ENCODE assay signal across 28 cellular contexts in the genomic region with DNA sequence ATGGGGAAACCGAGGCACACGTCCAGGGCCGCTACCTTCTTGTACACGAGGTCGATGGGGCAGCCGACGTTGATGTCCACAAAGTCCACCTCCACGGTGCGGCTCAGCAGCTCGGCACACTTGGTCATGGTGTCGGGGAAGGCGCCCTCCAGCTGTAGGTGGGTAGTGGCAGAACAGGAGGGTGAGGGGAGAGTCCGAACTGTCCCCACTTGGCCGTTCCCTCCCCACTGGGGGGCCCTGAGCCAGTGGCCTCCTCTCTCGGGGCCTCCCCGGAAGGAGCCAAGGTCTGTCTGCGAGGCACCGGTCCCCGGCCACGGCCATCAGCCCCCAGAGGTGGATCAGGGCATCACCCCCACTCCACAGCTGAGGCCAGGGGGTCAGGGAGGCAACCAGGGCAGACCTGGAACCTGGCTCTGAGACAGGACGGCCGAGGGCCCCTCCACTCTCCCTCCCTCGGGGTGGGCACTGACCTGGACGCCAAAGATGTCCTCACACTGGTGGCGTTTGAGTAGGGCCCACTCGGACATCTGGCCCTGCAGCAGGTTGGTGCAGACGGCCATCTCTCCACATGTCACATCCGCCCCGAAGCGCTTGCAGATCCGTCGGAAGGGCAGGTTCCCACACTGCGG. TPM values are rescaled to one million over a fixed set of nuclear protein-coding genes. Genes with fewer than 3 reads are reported as not detected.
DNase-seq lines count a peak whose midpoint lies in the region; ATAC-seq, FAIRE-seq and TF ChIP-seq lines count a peak whose summit lies in the region.
"Had no signal": no experiment of that assay in that cellular context is flagged by ENCODE, and none has a peak within 500 bp of the region (broad histone marks: within the 10 kb centered on the region; RNA-seq: fewer than 3 reads in every experiment).

No MANE protein-coding gene starts in this region.

- H4K20me1 ChIP-seq in GM12878 (ENCODE audit: control insufficient read depth, insufficient read depth) (no peaks in the 10 kb centered on the region), osteoblast (ENCODE audit: insufficient read depth, low read length) (peaks cover 9% of the 10 kb centered on the region)

- in situ Hi-C loops in GM12878 (cut with MboI): no loop called here

- H3K4me1 Mint-ChIP-seq in stimulated activated naive CD8-positive, alpha-beta T cell treated with anti-CD3 and anti-CD28 coated beads, Interleukin-15, Interleukin-2, amounts not matched to agents 100 ng/mL and 50 ng/mL, for 24 hours (ENCODE audit: low read depth): peaks cover 27% of the 10 kb centered on the region
- peaks cover 53% of the 10 kb centered on the region for H3K4me1 Mint-ChIP-seq in stimulated activated naive CD8-positive, alpha-beta T cell treated with anti-CD3 and anti-CD28 coated beads, Interleukin-15, amount 100 ng/mL, for 72 hours

- H3K4me2 ChIP-seq in GM12878 (ENCODE audit: control insufficient read depth, insufficient read depth): no peak overlapping the region
- H3K4me2 ChIP-seq in osteoblast (ENCODE audit: insufficient read depth, low read length): no peak overlapping the region

- no peak; the same call in 1 of the 2 replicates for TF ChIP-seq POLR2A in GM12878 (IDR thresholded peaks at IDR 0.05; ENCODE audit: low read depth, low read length)

- H3K36me3 Mint-ChIP-seq in stimulated activated naive CD8-positive, alpha-beta T cell treated with anti-CD3 and anti-CD28 coated beads, Interleukin-15, Interleukin-2, amounts not matched to agents 100 ng/mL and 50 ng/mL, for 24 hours (ENCODE audit: low read depth): peaks cover 44% of the 10 kb centered on the region

- SMC1A ChIA-PET in GM12878 (lab: Charles Lee; ENCODE audit: uncharacterized antibody, unreplicated experiment): no interaction called here

- POLR2A ChIA-PET in GM12878 (lab: Charles Lee): no interaction called here

- WGBS in GM12878 (ENCODE audit: insufficient coverage, insufficient replicate concordance, low lambda C conversion rate, missing lambda C conversion rate): 94% methylated on average over 33 of the region's 33 CpGs

- H3K27ac ChIP-seq in GM12878 (ENCODE audit: control insufficient read depth, insufficient read depth): no peak overlapping the region
- no peak overlapping the region for H3K27ac ChIP-seq in osteoblast (ENCODE audit: low read depth, low read length)

- H3K4me3 Mint-ChIP-seq in stimulated activated naive CD8-positive, alpha-beta T cell treated with anti-CD3 and anti-CD28 coated beads, Interleukin-15, Interleukin-2, amounts not matched to agents 100 ng/mL and 50 ng/mL, for 24 hours: peak overlapping the region; percentile 39
- H3K4me3 Mint-ChIP-seq in stimulated activated naive CD8-positive, alpha-beta T cell treated with anti-CD3 and anti-CD28 coated beads, Interleukin-15, amount 100 ng/mL, for 72 hours: no peak overlapping the region
- H3K4me3 Mint-ChIP-seq: CD8-positive, alpha-beta T cell had no signal

- H3K27me3 Mint-ChIP-seq in stimulated activated naive CD8-positive, alpha-beta T cell treated with anti-CD3 and anti-CD28 coated beads, Interleukin-15, Interleukin-2, amounts not matched to agents 100 ng/mL and 50 ng/mL, for 24 hours: no peaks in the 10 kb centered on the region
- no peaks in the 10 kb centered on the region for H3K27me3 Mint-ChIP-seq in stimulated activated naive CD8-positive, alpha-beta T cell treated with anti-CD3 and anti-CD28 coated beads, Interleukin-15, amount 100 ng/mL, for 72 hours

- H3K79me2 ChIP-seq in GM12878 (ENCODE audit: control insufficient read depth, insufficient read depth, low read length) (peaks cover 5% of the 10 kb centered on the region), osteoblast (ENCODE audit: insufficient read depth, low read length) (peaks cover 12% of the 10 kb centered on the region)

- FAIRE-seq in GM12878 (lab: Jason Lieb, UNC): no peak
- FAIRE-seq: G401.6, GM12891, GM19239, H54 had no signal

- TF ChIP-seq CTCF in GM12878 (IDR thresholded peaks at IDR 0.05 in 2 of 3, conservative IDR thresholded peaks at IDR 0.05 in 1 of 3; ENCODE audit: control insufficient read depth in 2 of 3, extremely low read depth in 1 of 3, insufficient read depth in 1 of 3, low read depth in 3 of 3, low read length in 3 of 3): no peak
- TF ChIP-seq CTCF in osteoblast (IDR thresholded peaks at IDR 0.05; ENCODE audit: extremely low read depth, low read depth, low read length): no peak
- TF ChIP-seq CTCF in GM10266 (IDR thresholded peaks at IDR 0.05; ENCODE audit: control insufficient read depth, insufficient read depth, low read depth, missing control alignments): no peak

- intact Hi-C loops in GM12878 (cut with micrococcal nuclease; ENCODE audit: unreplicated experiment): no loop called here

- DNase-seq in stimulated activated naive CD8-positive, alpha-beta T cell treated with anti-CD3 and anti-CD28 coated beads, Interleukin-15, amount 100 ng/mL, for 72 hours: no peak
- DNase-seq in GM12878 (ENCODE audit: low read depth, low spot score): no peak
- DNase-seq in osteoblast (ENCODE audit: insufficient read length, low spot score, missing footprints): peak; percentile 55
- no peak for DNase-seq in GM10266 (ENCODE audit: extremely low spot score)
- no peak for DNase-seq in retina
- DNase-seq in NCI-H2029 (lab: John Stamatoyannopoulos, UW): no peak
- DNase-seq: C1 segment of cervical spinal cord; Caco-2; CD8-positive, alpha-beta T cell; KBM-7; MV-4-11; NCI-H1105; NCI-H1436 treated with DMSO at 0.1 percent for 48 hours; NCI-H187 treated with DMSO at 0.1 percent for 48 hours; NCI-H526 treated with DMSO at 0.1 percent for 48 hours; RPMI8226; SHP77 had no signal

- CTCF ChIA-PET in GM12878 (lab: Yijun Ruan, JAX): no interaction called here

- no peak for TF ChIP-seq EP300 in GM12878 (IDR thresholded peaks at IDR 0.05; ENCODE audit: borderline replicate concordance in 1 of 2, control insufficient read depth in 1 of 2, low read depth in 2 of 2, low read length in 2 of 2)

- no peaks in the 10 kb centered on the region for H3K9me3 ChIP-seq in GM12878 (replicated peaks; ENCODE audit: control insufficient read depth, insufficient read depth, low read length)
- H3K9me3 ChIP-seq in osteoblast (ENCODE audit: low read depth, low read length): no peaks in the 10 kb centered on the region
- H3K9me3 ChIP-seq: Caco-2 had no signal

- no peak overlapping the region for H3K27ac Mint-ChIP-seq in stimulated activated naive CD8-positive, alpha-beta T cell treated with anti-CD3 and anti-CD28 coated beads, Interleukin-15, Interleukin-2, amounts not matched to agents 100 ng/mL and 50 ng/mL, for 24 hours
- peak overlapping the region in 1 of 2 donors; percentile 80 for H3K27ac Mint-ChIP-seq in stimulated activated naive CD8-positive, alpha-beta T cell treated with anti-CD3 and anti-CD28 coated beads, Interleukin-15, amount 100 ng/mL, for 72 hours
- H3K27ac Mint-ChIP-seq: CD8-positive, alpha-beta T cell had no signal

- H3K4me1 ChIP-seq in GM12878 (ENCODE audit: control insufficient read depth, insufficient read depth, low read length): peaks cover 3% of the 10 kb centered on the region; the same call in 1 of the 2 replicates
- H3K4me1 ChIP-seq in osteoblast (ENCODE audit: insufficient read depth, low read length): peaks cover 4% of the 10 kb centered on the region
- H3K4me1 ChIP-seq: Caco-2 had no signal

- H2AFZ ChIP-seq in GM12878 (ENCODE audit: control insufficient read depth, low read depth, low read length): no peak overlapping the region
- H2AFZ ChIP-seq in osteoblast (ENCODE audit: low read length): no peak overlapping the region

- no peak for TF ChIP-seq RAD21 in GM12878 (IDR thresholded peaks at IDR 0.05; ENCODE audit: insufficient read depth, low read depth, low read length)

- H3K4me3 ChIP-seq in GM12878 (no peak overlapping the region), osteoblast (ENCODE audit: insufficient read depth, low read length) (no peak overlapping the region)

- H3K36me3 ChIP-seq in GM12878 (ENCODE audit: control insufficient read depth in 2 of 2, insufficient read depth in 2 of 2, low read length in 1 of 2) (peaks cover 4 to 30% of the 10 kb centered on the region in 2 experiments; a peak in 3 of 4 replicates), osteoblast (ENCODE audit: insufficient read depth, low read length) (peaks cover 36% of the 10 kb centered on the region)

- no peak for ATAC-seq in stimulated activated naive CD8-positive, alpha-beta T cell treated with anti-CD3 and anti-CD28 coated beads, Interleukin-15, amount 100 ng/mL, for 72 hours
- no peak for ATAC-seq in GM12878
- ATAC-seq: CD8-positive, alpha-beta T cell had no signal

- no peak overlapping the region for H3K9ac ChIP-seq in GM12878 (ENCODE audit: control insufficient read depth, insufficient read depth, low read length)

- no peaks in the 10 kb centered on the region for H3K27me3 ChIP-seq in GM12878 (replicated peaks in 1 of 2; ENCODE audit: control insufficient read depth in 2 of 2, insufficient read depth in 2 of 2, low read length in 1 of 2)
- H3K27me3 ChIP-seq in osteoblast (ENCODE audit: insufficient read depth, low read length): no peaks in the 10 kb centered on the region

- no peaks in the 10 kb centered on the region for H3K9me3 Mint-ChIP-seq in stimulated activated naive CD8-positive, alpha-beta T cell treated with anti-CD3 and anti-CD28 coated beads, Interleukin-15, Interleukin-2, amounts not matched to agents 100 ng/mL and 50 ng/mL, for 24 hours
- H3K9me3 Mint-ChIP-seq in stimulated activated naive CD8-positive, alpha-beta T cell treated with anti-CD3 and anti-CD28 coated beads, Interleukin-15, amount 100 ng/mL, for 72 hours: no peaks in the 10 kb centered on the region
- H3K9me3 Mint-ChIP-seq: CD8-positive, alpha-beta T cell had no signal

- BruUV-seq in GM12878 (replicated peaks; lab: Mats Ljungman, UMichigan): no TSS peak

- RAD21 ChIA-PET in GM12878 (lab: Charles Lee; ENCODE audit: unreplicated experiment): no interaction called here

RNA-seq across cellular contexts. Expression of a gene that starts 3.1 kb away (rescaled TPM):
- total RNA-seq in GM12878 (2013; cell fraction: nucleolus; rRNA removed): 2.6 and 3.5 TPM in 2 replicates
- total RNA-seq in GM12878 (2014; rRNA removed): 2.2 and 2.8 TPM in 2 replicates
- total RNA-seq in GM12878 (2014; rRNA removed; fragmentation: Illumina TruSeq; extraction: Trizol): 0.31 and 0.32 TPM in 2 replicates
- 2.5 and 3.1 TPM in 2 replicates for total RNA-seq in GM12878 (2021)
- 0.22 TPM for polyA plus RNA-seq in GM12878 (2011; ENCODE audit: low read depth)
- polyA plus RNA-seq in GM12878 (2011; rRNA removed): 0.37 and 0.81 TPM in 2 replicates
- polyA plus RNA-seq in GM12878 (2011; cell fraction: cytosol; rRNA removed): 1.2 and 2.7 TPM in 2 replicates
- 15.2 and 22.3 TPM in 2 replicates for polyA plus RNA-seq in GM12878 (2011; cell fraction: nucleus; rRNA removed)
- 1.1 and 1.9 TPM in 2 replicates for polyA plus RNA-seq in GM12878 (2012)
- 0.34 TPM in 1 of 2 replicates, not detected in the other for polyA plus RNA-seq in GM12878 (2014; fragmentation: Illumina TruSeq; extraction: Trizol)
- polyA plus RNA-seq in GM12878 (2014; fragmentation: Nextera tagmentation; extraction: Ambion mirVana): not detected
- 4.4 and 5.4 TPM in 2 replicates for polyA plus RNA-seq in GM12878 (2014; rRNA removed)
- polyA plus RNA-seq in GM12878 (2016; fragmentation: Nextera tagmentation; extraction: Ambion mirVana): 1 to 10 TPM; 1.2 to 1.4 TPM
- 0.31 TPM in 1 of 2 replicates, not detected in the other for polyA minus RNA-seq in GM12878 (2011; rRNA and poly(A)+ RNA removed)
- polyA minus RNA-seq in GM12878 (2011; cell fraction: cytosol; rRNA and poly(A)+ RNA removed): 1.1 TPM in 1 of 2 replicates, not detected in the other
- polyA minus RNA-seq in GM12878 (2011; cell fraction: nucleus; rRNA and poly(A)+ RNA removed): 1.2 and 1.8 TPM in 2 replicates
- total RNA-seq in osteoblast: 0.29 and 0.36 TPM in 2 replicates

RNA-seq across cellular contexts. Expression of a gene that starts 3.3 kb away (rescaled TPM):
- 40.0 and 53.9 TPM in 2 replicates for total RNA-seq in GM12878 (2013; cell fraction: nucleolus; rRNA removed)
- 31.4 and 34.1 TPM in 2 replicates for total RNA-seq in GM12878 (2014; rRNA removed)
- total RNA-seq in GM12878 (2014; rRNA removed; fragmentation: Illumina TruSeq; extraction: Trizol): 23.7 and 24.2 TPM in 2 replicates
- total RNA-seq in GM12878 (2021): 36.9 and 47.6 TPM in 2 replicates
- polyA plus RNA-seq in GM12878 (2011; ENCODE audit: low read depth): 68.1 TPM
- 14.2 and 22.4 TPM in 2 replicates for polyA plus RNA-seq in GM12878 (2011; rRNA removed)
- polyA plus RNA-seq in GM12878 (2011; cell fraction: cytosol; rRNA removed): 29.2 and 47.8 TPM in 2 replicates
- polyA plus RNA-seq in GM12878 (2011; cell fraction: nucleus; rRNA removed): 122 and 160 TPM in 2 replicates
- 17.6 and 46.6 TPM in 2 replicates for polyA plus RNA-seq in GM12878 (2012)
- 9.8 and 28.0 TPM in 2 replicates for polyA plus RNA-seq in GM12878 (2014; fragmentation: Illumina TruSeq; extraction: Trizol)
- 1 to 10 TPM in 1 of 2 experiments, under 1 TPM in 1; 0.64 to 1.5 TPM for polyA plus RNA-seq in GM12878 (2014; fragmentation: Nextera tagmentation; extraction: Ambion mirVana)
- polyA plus RNA-seq in GM12878 (2014; rRNA removed): 43.8 and 53.2 TPM in 2 replicates
- polyA plus RNA-seq in GM12878 (2016; fragmentation: Nextera tagmentation; extraction: Ambion mirVana): 10 to 100 TPM; 37.6 to 38.1 TPM
- polyA minus RNA-seq in GM12878 (2011; rRNA and poly(A)+ RNA removed): 20.3 and 29.6 TPM in 2 replicates
- polyA minus RNA-seq in GM12878 (2011; cell fraction: cytosol; rRNA and poly(A)+ RNA removed): 22.1 and 36.8 TPM in 2 replicates
- 20.7 and 39.2 TPM in 2 replicates for polyA minus RNA-seq in GM12878 (2011; cell fraction: nucleus; rRNA and poly(A)+ RNA removed)
- total RNA-seq in osteoblast: 21.2 and 30.0 TPM in 2 replicates

RNA-seq across cellular contexts. Expression of a gene that starts 17.2 kb away (rescaled TPM):
- total RNA-seq in GM12878 (2013; cell fraction: nucleolus; rRNA removed): not detected in 2 replicates
- not detected in 2 replicates for total RNA-seq in GM12878 (2014; rRNA removed)
- total RNA-seq in GM12878 (2014; rRNA removed; fragmentation: Illumina TruSeq; extraction: Trizol): not detected in 2 replicates
- total RNA-seq in GM12878 (2021): not detected in 2 replicates
- not detected for polyA plus RNA-seq in GM12878 (2011; ENCODE audit: low read depth)
- polyA plus RNA-seq in GM12878 (2011; rRNA removed): not detected in 2 replicates
- polyA plus RNA-seq in GM12878 (2011; cell fraction: cytosol; rRNA removed): not detected in 2 replicates
- not detected in 2 replicates for polyA plus RNA-seq in GM12878 (2011; cell fraction: nucleus; rRNA removed)
- polyA plus RNA-seq in GM12878 (2012): not detected in 2 replicates
- polyA plus RNA-seq in GM12878 (2014; fragmentation: Illumina TruSeq; extraction: Trizol): not detected in 2 replicates
- polyA plus RNA-seq in GM12878 (2014; fragmentation: Nextera tagmentation; extraction: Ambion mirVana): not detected
- polyA plus RNA-seq in GM12878 (2014; rRNA removed): 0.28 TPM in 1 of 2 replicates, not detected in the other
- polyA plus RNA-seq in GM12878 (2016; fragmentation: Nextera tagmentation; extraction: Ambion mirVana): not detected
- not detected in 2 replicates for polyA minus RNA-seq in GM12878 (2011; rRNA and poly(A)+ RNA removed)
- not detected in 2 replicates for polyA minus RNA-seq in GM12878 (2011; cell fraction: cytosol; rRNA and poly(A)+ RNA removed)
- not detected in 2 replicates for polyA minus RNA-seq in GM12878 (2011; cell fraction: nucleus; rRNA and poly(A)+ RNA removed)
- not detected in 2 replicates for total RNA-seq in osteoblast
- total RNA-seq: LHCN-M2 had no signal

RNA-seq across cellular contexts. Expression of a gene that starts 51.8 kb away (rescaled TPM):
- total RNA-seq in GM12878 (2013; cell fraction: nucleolus; rRNA removed): 0.39 and 0.42 TPM in 2 replicates
- not detected in 2 replicates for total RNA-seq in GM12878 (2014; rRNA removed)
- not detected in 2 replicates for total RNA-seq in GM12878 (2014; rRNA removed; fragmentation: Illumina TruSeq; extraction: Trizol)
- total RNA-seq in GM12878 (2021): not detected in 2 replicates
- not detected for polyA plus RNA-seq in GM12878 (2011; ENCODE audit: low read depth)
- polyA plus RNA-seq in GM12878 (2011; rRNA removed): not detected in 2 replicates
- polyA plus RNA-seq in GM12878 (2011; cell fraction: cytosol; rRNA removed): not detected in 2 replicates
- not detected in 2 replicates for polyA plus RNA-seq in GM12878 (2011; cell fraction: nucleus; rRNA removed)
- not detected in 2 replicates for polyA plus RNA-seq in GM12878 (2012)
- not detected in 2 replicates for polyA plus RNA-seq in GM12878 (2014; fragmentation: Illumina TruSeq; extraction: Trizol)
- polyA plus RNA-seq in GM12878 (2014; fragmentation: Nextera tagmentation; extraction: Ambion mirVana): not detected
- not detected in 2 replicates for polyA plus RNA-seq in GM12878 (2014; rRNA removed)
- polyA plus RNA-seq in GM12878 (2016; fragmentation: Nextera tagmentation; extraction: Ambion mirVana): not detected
- polyA minus RNA-seq in GM12878 (2011; rRNA and poly(A)+ RNA removed): not detected in 2 replicates
- polyA minus RNA-seq in GM12878 (2011; cell fraction: cytosol; rRNA and poly(A)+ RNA removed): not detected in 2 replicates
- not detected in 2 replicates for polyA minus RNA-seq in GM12878 (2011; cell fraction: nucleus; rRNA and poly(A)+ RNA removed)
- total RNA-seq in osteoblast: not detected in 2 replicates
- total RNA-seq: A673; Caco-2; CD8-positive, alpha-beta T cell; HT1080; LHCN-M2; MCF 10A; NCI-H460; SK-MEL-5 had no signal
